Comparison of ENCODE assay signal across 28 cellular contexts in genomic region chr2:961786-962185, GRCh38. TPM values are rescaled to one million over a fixed set of nuclear protein-coding genes. Genes with fewer than 3 reads are reported as not detected.
"Had no signal": no experiment of that assay in that cellular context is flagged by ENCODE, and none has a peak within 500 bp of the region (broad histone marks: within the 10 kb centered on the region; RNA-seq: fewer than 3 reads in every experiment).

No MANE protein-coding gene starts in this region.

- DNase-seq: activated CD4-positive, alpha-beta T cell treated with anti-CD3 and anti-CD28 coated beads, Interleukin-2, amount 10 ng/mL, durations not matched to agents 24 days and 14 days; activated CD4-positive, alpha-beta T cell treated with anti-CD3 and anti-CD28 coated beads, Interleukin-2, amount 50 U/mL, for 4 hours; activated CD8-positive, alpha-beta T cell treated with anti-CD3 and anti-CD28 coated beads for 36 hours; activated gamma-delta T cell; activated naive CD4-positive, alpha-beta T cell treated with Interleukin-2 at 50 U/mL for 16 hours; activated naive CD8-positive, alpha-beta T cell treated with anti-CD3 and anti-CD28 coated beads, Interleukin-2, amount 50 U/mL, for 24 hours; activated T-cell treated with anti-CD3 and anti-CD28 coated beads, Interleukin-2, amount 50 U/mL, for 24 hours; amniotic stem cell; aorta; central memory CD4-positive, alpha-beta T cell; MM.1S; MV-4-11; NCI-H1092; NCI-H1436 treated with DMSO at 0.1 percent for 48 hours; NCI-H1694 treated with DMSO at 0.1 percent for 48 hours; NCI-H2029 treated with DMSO at 0.1 percent for 48 hours; NCI-H2227 treated with DMSO at 0.1 percent for 48 hours; NCI-H446; NCI-H510A treated with DMSO at 0.1 percent for 48 hours; NCI-H526 treated with DMSO at 0.1 percent for 48 hours; NCI-H774; SHP77; T1000 had no signal

- H3K27ac ChIP-seq: brain microvascular endothelial cell, KMS-11, SJCRH30, SK-N-MC had no signal

- ATAC-seq: activated CD8-positive, alpha-beta T cell treated with anti-CD3 and anti-CD28 coated beads for 36 hours; activated naive CD8-positive, alpha-beta T cell treated with anti-CD3 and anti-CD28 coated beads, Interleukin-2, amount 50 U/mL, for 24 hours; Panc1 had no signal

- H3K36me3 ChIP-seq: brain microvascular endothelial cell, SJCRH30 had no signal

- H3K4me2 ChIP-seq: KMS-11 had no signal

- H3K9ac ChIP-seq: KMS-11 had no signal

- H3K4me1 ChIP-seq: SJCRH30 had no signal

- H3K27me3 ChIP-seq: brain microvascular endothelial cell, SJCRH30 had no signal

- H3K9me3 ChIP-seq: SJCRH30 had no signal

- H3K4me3 ChIP-seq: SJCRH30, SK-N-MC had no signal

RNA-seq across cellular contexts. Expression of gene SNTG2, which starts 11.1 kb away (rescaled TPM):
- polyA plus RNA-seq: aorta had no signal
